Comparison of ENCODE assay signal across 1 cellular context in the genomic region with DNA sequence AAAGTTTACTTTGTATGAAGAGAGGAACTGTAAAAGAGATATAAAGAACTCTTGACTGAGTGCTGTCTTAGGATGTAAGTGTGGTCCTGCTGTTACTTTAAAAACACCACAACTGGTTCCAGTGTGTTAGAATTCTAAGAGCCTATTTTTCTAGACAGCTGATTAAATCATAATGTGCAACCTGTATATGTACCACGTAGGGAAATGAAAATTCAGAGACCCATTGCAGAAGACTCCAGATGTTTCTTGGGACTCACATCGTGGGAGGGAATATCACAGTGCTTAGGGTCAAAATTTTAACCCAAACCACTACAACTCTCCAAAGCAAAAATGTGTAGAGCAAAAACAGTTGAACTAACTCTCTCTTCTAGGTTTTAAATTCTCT.
TF ChIP-seq lines count a peak whose summit lies in the region.

No MANE protein-coding gene starts in this region.

TF ChIP-seq in GM23338, 12 proteins besides CTCF, POLR2A, EP300 and RAD21 (continued from another document):
- TF ChIP-seq ZNF462 (CRISPR knock-in tag; IDR thresholded peaks at IDR 0.05), result no peak
- no peak for TF ChIP-seq NANOG (IDR thresholded peaks at IDR 0.05; ENCODE audit: borderline replicate concordance)
- TF ChIP-seq CREB1 (CRISPR knock-in tag; IDR thresholded peaks at IDR 0.05; ENCODE audit: low read depth), result no peak
TF ChIP-seq in GM23338: peak in this region for 0.
